15 cellular contexts compared by ENCODE assay signal in genomic region chr11:65090628-65091027, GRCh38.
"Had no signal": no experiment of that assay in that cellular context is flagged by ENCODE, and none has a peak within 500 bp of the region (broad histone marks: within the 10 kb centered on the region; RNA-seq: fewer than 3 reads in every experiment).

No MANE protein-coding gene starts in this region.

- ATAC-seq: heart right ventricle, psoas muscle, sciatic nerve had no signal

- H3K27ac ChIP-seq: epithelial cell of prostate, heart right ventricle, left ventricle myocardium inferior, psoas muscle, stomach, thyroid gland had no signal

- H3K9me3 ChIP-seq: heart right ventricle, left ventricle myocardium inferior, psoas muscle, stomach, thyroid gland had no signal

- DNase-seq: activated CD4-positive, alpha-beta T cell treated with anti-CD3 and anti-CD28 coated beads, Interleukin-2, amount 10 ng/mL, durations not matched to agents 7 days and 5 days; activated CD8-positive, alpha-beta memory T cell treated with anti-CD3 and anti-CD28 coated beads, Interleukin-2, amount 50 U/mL, for 48 hours; activated naive CD4-positive, alpha-beta T cell treated with Interleukin-2 at 50 U/mL for 16 hours; aorta; dermis blood vessel endothelial cell; heart right ventricle; islet precursor cell; left ventricle myocardium inferior; mesendoderm; psoas muscle; stomach; T-helper 9 cell; thyroid gland had no signal

- H3K27me3 ChIP-seq: heart right ventricle, stomach, thyroid gland had no signal

- H3K4me3 ChIP-seq: heart right ventricle, left ventricle myocardium inferior, psoas muscle, stomach, thyroid gland had no signal
